8 cellular contexts compared by ENCODE assay signal in the genomic region with DNA sequence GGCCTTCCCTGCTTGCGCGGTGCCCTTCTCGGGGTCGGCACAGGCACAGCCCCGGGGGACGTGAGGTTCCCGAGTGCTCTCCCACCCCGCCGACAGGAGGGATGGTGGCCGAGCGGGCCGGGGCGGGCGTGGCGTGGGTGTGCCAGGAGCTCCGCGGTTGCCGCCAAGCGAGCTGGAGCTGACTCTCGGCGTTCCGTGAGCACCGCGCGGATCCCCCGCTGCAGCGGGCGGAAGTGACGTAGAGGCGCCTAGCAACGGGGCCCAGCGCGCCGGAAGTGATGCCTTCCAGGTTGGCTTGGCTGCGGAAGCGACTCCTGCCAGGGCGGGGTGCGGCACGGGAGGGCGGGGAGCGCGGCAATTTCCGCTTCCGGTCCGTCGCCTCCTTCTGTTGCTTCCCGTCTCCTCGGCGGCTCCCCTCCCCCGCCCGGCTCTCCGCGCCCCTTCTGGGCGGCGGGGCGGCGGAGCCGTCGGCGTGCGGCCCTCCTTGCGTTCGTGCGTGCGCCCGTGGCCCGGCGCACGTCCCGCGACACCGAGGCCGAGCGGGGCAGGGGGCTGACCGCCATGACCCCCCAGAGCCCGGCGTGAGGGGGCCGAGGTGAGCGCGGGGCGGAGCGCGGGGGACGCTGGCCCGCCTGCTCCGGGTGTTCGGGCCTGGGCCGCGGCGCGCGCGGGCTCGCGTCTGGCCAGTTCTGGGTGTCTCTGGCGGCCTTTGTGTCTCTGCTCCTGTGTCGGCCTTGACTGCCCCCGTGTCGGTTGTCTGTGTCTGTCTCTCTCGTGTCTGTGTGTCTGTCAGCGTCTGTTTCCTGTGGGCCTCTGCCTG. TPM values are rescaled to one million over a fixed set of nuclear protein-coding genes. Genes with fewer than 3 reads are reported as not detected.
DNase-seq lines count a peak whose midpoint lies in the region; ATAC-seq and TF ChIP-seq lines count a peak whose summit lies in the region.

EPN1 (plus strand) TSS at position 386 of the 820 bp plus-strand sequence. CDS start 3,402 bp downstream, outside the sequence.

- DNase-seq in CD14-positive monocyte (ENCODE audit: low spot score) (peak; percentile 97), NCI-H82 (lab: John Stamatoyannopoulos, UW) (peak; percentile 98), dermis microvascular lymphatic vessel endothelial cell (ENCODE audit: low read depth in 2 of 2) (peak; percentile 85 to 96)
- peak; percentile 97 to 98 for DNase-seq in activated CD4-positive, alpha-beta T cell treated with anti-CD3 and anti-CD28 coated beads, Interleukin-2, amount 50 U/mL, for 48 hours
- DNase-seq in stimulated activated CD4-positive, alpha-beta T cell treated with anti-CD3 and anti-CD28 coated beads, Interleukin-4, amount 100 ng/mL, for 1 hour: peak; percentile 97

- H3K4me1 ChIP-seq in liver (ENCODE audit: control insufficient read depth in 4 of 4, insufficient read depth in 4 of 4, low read length in 3 of 4): peaks cover 7 to 64% (median 56%) of the 10 kb centered on the region in 4 donors

- peak within 1 kb of the TSS; percentile 76 to 95 for H3K9ac ChIP-seq in liver (ENCODE audit: low read depth in 1 of 2, low read length in 2 of 2)

- under 1% methylated on average over 101 of the region's 101 CpGs for WGBS in liver

- peak within 1 kb of the TSS; percentile 79 to 99 (median 95) for H3K4me3 ChIP-seq in liver (ENCODE audit: low read depth in 1 of 3, low read length in 3 of 3)

- peak within 1 kb of the TSS; percentile 95 to 98 (median 96) for H3K27ac Mint-ChIP-seq in CD14-positive monocyte

- intact Hi-C loops in CD14-positive monocyte (cut with micrococcal nuclease): loop anchor here in 1 of 2 donors (2.0 kb wide), 1 partner anchor 40 kb away; no protein-coding TSS in a partner anchor

- H3K4me3 Mint-ChIP-seq in CD14-positive monocyte: peak within 1 kb of the TSS; percentile 93 to 99

- H3K27me3 ChIP-seq in liver (ENCODE audit: control insufficient read depth in 4 of 4, insufficient read depth in 4 of 4, low read length in 3 of 4): no peaks in the 10 kb centered on the region

- H3K9me3 Mint-ChIP-seq in CD14-positive monocyte: no peaks in the 10 kb centered on the region

- peaks cover 57% of the 10 kb centered on the region for H3K4me1 Mint-ChIP-seq in CD14-positive monocyte

- H3K27ac ChIP-seq in liver (ENCODE audit: low read depth in 1 of 2, low read length in 2 of 2): peak within 1 kb of the TSS; percentile 80 to 89

- H3K36me3 ChIP-seq in liver (ENCODE audit: control insufficient read depth in 4 of 4, insufficient read depth in 3 of 4, low read depth in 1 of 4, low read length in 3 of 4): peaks cover 6 to 29% (median 13%) of the 10 kb centered on the region in 4 donors

- no peaks in the 10 kb centered on the region for H3K9me3 ChIP-seq in liver (ENCODE audit: control insufficient read depth in 4 of 4, low read length in 3 of 4)

- TF ChIP-seq CTCF in CD14-positive monocyte (IDR thresholded peaks at IDR 0.05) (no peak), liver (IDR thresholded peaks at IDR 0.05; ENCODE audit: low read depth, low read length, missing input control) (no peak)

- H3K27me3 Mint-ChIP-seq in CD14-positive monocyte (ENCODE audit: low read depth in 3 of 3): no peaks in the 10 kb centered on the region

- no peak for TF ChIP-seq RAD21 in liver (IDR thresholded peaks at IDR 0.05)

- ATAC-seq in GM19438 (IDR thresholded peaks at IDR 0.05; ENCODE audit: low read depth, unreplicated experiment) (peak; percentile 59), HG03571 (IDR thresholded peaks at IDR 0.05; ENCODE audit: unreplicated experiment) (peak; percentile 53)

- peaks cover 58 to 67% of the 10 kb centered on the region in 2 donors for H3K36me3 Mint-ChIP-seq in CD14-positive monocyte

TF ChIP-seq in liver, 16 proteins besides CTCF, POLR2A, EP300 and RAD21:
- TF ChIP-seq HNF4A (conservative IDR thresholded peaks at IDR 0.05): no peak
- TF ChIP-seq FOXA2 (IDR thresholded peaks at IDR 0.05): no peak
- TF ChIP-seq GABPA (IDR thresholded peaks at IDR 0.05 in 1 of 2, conservative IDR thresholded peaks at IDR 0.05 in 1 of 2): peak; percentile 91 to 97
- TF ChIP-seq EGR1 (IDR thresholded peaks at IDR 0.05; ENCODE audit: low read depth in 2 of 2): peak in 1 of 2 donors; percentile 72
- TF ChIP-seq FOXA1 (IDR thresholded peaks at IDR 0.05): no peak
- peak; percentile 22 for TF ChIP-seq SP1 (IDR thresholded peaks at IDR 0.05)
- TF ChIP-seq REST (IDR thresholded peaks at IDR 0.05): no peak

RNA-seq across cellular contexts. Expression of gene EPN1, which starts in this region (rescaled TPM):
- polyA plus RNA-seq in CD14-positive monocyte: 10 to 100 TPM; 18.7 to 19.2 TPM
- 25.0 and 59.2 TPM in 2 replicates for total RNA-seq in dermis microvascular lymphatic vessel endothelial cell
- total RNA-seq in liver: 100 to 1,000 TPM in 1 of 2 donors, 10 to 100 TPM in 1; 49.0 to 107 TPM
- polyA plus RNA-seq in liver: 100 to 1,000 TPM in 1 of 2 donors, 10 to 100 TPM in 1; 18.6 to 117 TPM

Comparison
In these comparisons a context has a peak if more than half of its experiments do, and no peak if none do; other contexts are left out.
1. Peak in every context shown above with its lines: DNase-seq, ATAC-seq, H3K4me3 ChIP-seq and H3K27ac ChIP-seq.